1 cellular context compared by ENCODE assay signal in the genomic region with DNA sequence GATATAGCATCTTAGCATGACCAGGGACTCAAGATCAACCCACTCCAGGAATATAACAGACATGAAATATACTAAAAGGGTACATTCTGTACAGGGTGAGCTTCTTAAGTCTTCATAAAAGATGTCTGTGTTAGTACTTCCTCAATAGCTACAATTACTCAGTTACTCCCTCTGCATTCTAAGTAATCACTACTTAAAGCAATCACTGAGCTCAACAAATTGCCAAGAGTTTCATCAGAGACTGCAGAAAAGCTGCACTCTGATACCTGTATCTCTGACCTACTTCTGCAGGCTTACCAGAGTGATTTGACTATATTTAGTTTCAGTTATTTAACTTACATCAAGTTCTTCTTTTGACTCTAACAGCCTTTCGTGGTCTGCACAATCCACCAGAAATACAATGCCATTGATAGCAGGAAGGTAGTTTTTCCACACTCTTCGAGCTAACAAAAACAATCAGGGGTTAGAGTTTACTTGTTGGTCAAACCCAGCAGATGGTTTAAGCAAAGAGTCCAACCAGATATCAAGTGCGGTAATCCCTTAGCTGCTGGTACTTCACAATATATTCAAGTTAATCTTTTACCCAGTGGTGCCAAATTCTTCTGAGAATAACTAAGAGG.
TF ChIP-seq lines count a peak whose summit lies in the region.

No MANE protein-coding gene starts in this region.

TF ChIP-seq in HEK293, 187 proteins besides CTCF, POLR2A, EP300 and RAD21 (continued from another document):
- TF ChIP-seq, protein P1, sequence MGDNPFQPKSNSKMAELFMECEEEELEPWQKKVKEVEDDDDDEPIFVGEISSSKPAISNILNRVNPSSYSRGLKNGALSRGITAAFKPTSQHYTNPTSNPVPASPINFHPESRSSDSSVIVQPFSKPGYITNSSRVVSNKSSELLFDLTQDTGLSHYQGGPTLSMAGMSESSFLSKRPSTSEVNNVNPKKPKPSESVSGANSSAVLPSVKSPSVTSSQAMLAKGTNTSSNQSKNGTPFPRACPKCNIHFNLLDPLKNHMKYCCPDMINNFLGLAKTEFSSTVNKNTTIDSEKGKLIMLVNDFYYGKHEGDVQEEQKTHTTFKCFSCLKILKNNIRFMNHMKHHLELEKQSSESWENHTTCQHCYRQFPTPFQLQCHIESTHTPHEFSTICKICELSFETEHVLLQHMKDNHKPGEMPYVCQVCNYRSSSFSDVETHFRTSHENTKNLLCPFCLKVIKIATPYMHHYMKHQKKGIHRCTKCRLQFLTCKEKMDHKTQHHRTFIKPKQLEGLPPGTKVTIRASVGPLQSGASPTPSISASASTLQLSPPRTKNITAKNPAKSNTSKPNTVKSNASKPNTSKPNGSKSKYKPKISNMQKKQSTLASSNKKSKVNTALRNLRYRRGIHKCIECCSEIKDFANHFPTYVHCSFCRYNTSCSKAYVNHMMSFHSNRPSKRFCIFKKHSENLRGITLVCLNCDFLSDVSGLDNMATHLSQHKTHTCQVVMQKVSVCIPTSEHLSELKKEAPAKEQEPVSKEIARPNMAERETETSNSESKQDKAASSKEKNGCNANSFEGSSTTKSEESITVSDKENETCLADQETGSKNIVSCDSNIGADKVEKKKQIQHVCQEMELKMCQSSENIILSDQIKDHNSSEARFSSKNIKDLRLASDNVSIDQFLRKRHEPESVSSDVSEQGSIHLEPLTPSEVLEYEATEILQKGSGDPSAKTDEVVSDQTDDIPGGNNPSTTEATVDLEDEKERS (tag by site-specific recombination; IDR thresholded peaks at IDR 0.05), result no peak
